Comparison of ENCODE assay signal across 8 cellular contexts in the genomic region with DNA sequence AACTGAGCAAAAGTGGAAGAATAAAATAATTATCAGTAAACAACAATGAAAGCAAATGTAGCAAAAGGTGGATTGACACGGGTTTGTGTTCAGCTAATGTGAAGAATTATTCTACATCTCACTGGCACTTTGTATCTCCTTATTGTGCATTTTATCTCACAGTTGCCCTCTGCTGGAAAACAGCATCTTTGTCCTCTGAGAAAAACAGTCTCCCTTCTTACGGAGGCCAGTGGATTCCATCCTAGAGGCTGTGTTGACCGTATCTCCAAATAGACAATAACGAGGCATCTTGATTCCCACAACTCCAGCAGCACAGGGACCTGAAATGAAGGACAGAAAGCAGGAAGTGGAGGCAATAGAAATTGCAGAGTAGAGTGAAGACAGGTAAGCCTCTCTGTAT. TPM values are rescaled to one million over a fixed set of nuclear protein-coding genes. Genes with fewer than 3 reads are reported as not detected.
DNase-seq lines count a peak whose midpoint lies in the region; ATAC-seq and TF ChIP-seq lines count a peak whose summit lies in the region.

No MANE protein-coding gene starts in this region.

- DNase-seq in CD4-positive, alpha-beta T cell = no peak
- DNase-seq in HT1080 (ENCODE audit: low read depth) (peak; percentile 21), astrocyte of the spinal cord (ENCODE audit: low read depth, low spot score) (peak; percentile 16), lung microvascular endothelial cell (ENCODE audit: low read depth in 2 of 2) (peak; percentile 15 to 32), ovary (no peak)

- intact Hi-C loops in CD4-positive, alpha-beta T cell (cut with DNase I, micrococcal nuclease) = loop anchor here (1.0 kb wide), 1 partner anchor 381 kb away; no protein-coding TSS in a partner anchor
- intact Hi-C loops in ovary (cut with DNase I) = no loop called here

- H3K36me3 ChIP-seq in ovary = no peaks in the 10 kb centered on the region

- no peaks in the 10 kb centered on the region for H3K4me1 ChIP-seq in ovary (ENCODE audit: insufficient read depth)

- H3K27me3 ChIP-seq in CD4-positive, alpha-beta T cell (ENCODE audit: control insufficient read depth, insufficient read depth, low read length) = no peaks in the 10 kb centered on the region
- no peaks in the 10 kb centered on the region for H3K27me3 ChIP-seq in ovary

- no peak overlapping the region for H3K4me3 ChIP-seq in astrocyte of the spinal cord (ENCODE audit: low read depth, low read length)
- no peak overlapping the region for H3K4me3 ChIP-seq in ovary

- WGBS in ovary, 3 donors = 46 to 51% (median 47%) methylated on average over 4 of the region's 4 CpGs

- peaks cover 4% of the 10 kb centered on the region for H3K4me1 Mint-ChIP-seq in CD4-positive, alpha-beta T cell (ENCODE audit: low read depth)

- no peak for ATAC-seq in CD4-positive, alpha-beta T cell (ENCODE audit: poor library complexity)
- ATAC-seq in HG02642 (IDR thresholded peaks at IDR 0.05; ENCODE audit: poor library complexity, unreplicated experiment) = no peak
- no peak for ATAC-seq in HG02840 (IDR thresholded peaks at IDR 0.05; ENCODE audit: low FRiP score, unreplicated experiment)
- no peak for ATAC-seq in GM21390 (IDR thresholded peaks at IDR 0.05; ENCODE audit: unreplicated experiment)

- peaks cover 32% of the 10 kb centered on the region for H3K27me3 Mint-ChIP-seq in CD4-positive, alpha-beta T cell

- in situ Hi-C loops in astrocyte of the spinal cord (cut with HindIII; ENCODE audit: low sequenced_read_pairs) = no loop called here

- H3K27ac ChIP-seq in CD4-positive, alpha-beta T cell (ENCODE audit: low read depth, low read length) = no peak overlapping the region
- no peak overlapping the region for H3K27ac ChIP-seq in ovary

- no peaks in the 10 kb centered on the region for H3K9me3 ChIP-seq in CD4-positive, alpha-beta T cell (ENCODE audit: control insufficient read depth, low read length)
- H3K9me3 ChIP-seq in ovary = no peaks in the 10 kb centered on the region

- POLR2A ChIA-PET in CD4-positive, alpha-beta T cell (lab: Charles Lee) = no interaction called here

- no peaks in the 10 kb centered on the region for H3K9me3 Mint-ChIP-seq in CD4-positive, alpha-beta T cell

- no peak overlapping the region for H3K4me3 Mint-ChIP-seq in CD4-positive, alpha-beta T cell

- peak; percentile 49 for TF ChIP-seq CTCF in CD4-positive, alpha-beta T cell (IDR thresholded peaks at IDR 0.05)
- TF ChIP-seq CTCF in astrocyte of the spinal cord (IDR thresholded peaks at IDR 0.05; ENCODE audit: low read depth, low read length) = peak; percentile 35
- TF ChIP-seq CTCF in ovary (IDR thresholded peaks at IDR 0.05) = peak in 1 of 3 donors; percentile 28

- H3K27ac Mint-ChIP-seq in CD4-positive, alpha-beta T cell = no peak overlapping the region

- TF ChIP-seq POLR2A in ovary (IDR thresholded peaks at IDR 0.05) = no peak

- CTCF ChIA-PET in CD4-positive, alpha-beta T cell (lab: Charles Lee) = interaction anchor here (1.1 kb wide), 1 partner anchor 381 kb away, joined by 3 read pairs; no protein-coding TSS in a partner anchor

- TF ChIP-seq EP300 in ovary (IDR thresholded peaks at IDR 0.05) = no peak

- no peaks in the 10 kb centered on the region for H3K36me3 Mint-ChIP-seq in CD4-positive, alpha-beta T cell (ENCODE audit: low read depth)

RNA-seq across cellular contexts. Expression of gene PLBD1, which starts 51.3 kb away (rescaled TPM):
- total RNA-seq in CD4-positive, alpha-beta T cell = 1 to 10 TPM in 1 of 2 experiments, under 1 TPM in 1; 0.95 to 1.3 TPM
- not detected in 2 replicates for total RNA-seq in HT1080 (2014; rRNA removed; shearing (Covaris generic))
- not detected in 2 replicates for polyA plus RNA-seq in HT1080 (2015; cell fraction: cytosol; rRNA removed)
- polyA plus RNA-seq in HT1080 (2015; cell fraction: nucleus; rRNA removed) = not detected in 2 replicates
- total RNA-seq in lung microvascular endothelial cell (0.22 and 0.40 TPM in 2 replicates), ovary (10 to 100 TPM in 1 of 7 donors, 1 to 10 TPM in 6; 1.1 to 12.9 (median 4.6) TPM)
- 10 to 100 TPM in 1 of 2 donors, 1 to 10 TPM in 1; 3.5 to 54.0 TPM for polyA plus RNA-seq in ovary

Comparison
In these comparisons a context has a peak if more than half of its experiments do, and no peak if none do; other contexts are left out.
1. DNase-seq: peak in HT1080 (single experiment), astrocyte of the spinal cord (single experiment) and lung microvascular endothelial cell (2 of 2); none in CD4-positive, alpha-beta T cell (0 of 10) and ovary (0 of 5).
2. intact Hi-C loops: an anchor here in CD4-positive, alpha-beta T cell (1.0 kb wide); none called in ovary.